31 cellular contexts compared by ENCODE assay signal in the genomic region with DNA sequence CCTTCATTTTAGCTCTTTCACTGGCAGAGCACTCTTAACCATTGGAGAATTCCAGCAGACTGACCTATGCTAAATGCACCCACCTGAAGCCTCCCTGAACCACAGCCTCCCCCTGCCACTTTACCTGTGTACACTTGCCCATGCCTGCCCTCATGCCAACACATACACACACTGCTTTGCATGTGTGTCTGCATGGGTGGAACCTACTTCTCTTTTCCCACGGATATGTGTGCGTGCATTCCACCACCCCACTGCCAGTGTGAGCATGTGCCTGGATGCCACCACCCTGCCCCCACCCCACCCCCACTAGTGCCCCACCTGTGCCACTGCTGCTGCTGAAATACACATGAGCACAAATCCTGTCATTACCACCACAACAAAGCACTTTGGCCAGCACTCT.
"Had no signal": no experiment of that assay in that cellular context is flagged by ENCODE, and none has a peak within 500 bp of the region (broad histone marks: within the 10 kb centered on the region; RNA-seq: fewer than 3 reads in every experiment).

No MANE protein-coding gene starts in this region.

- H3K27ac Mint-ChIP-seq: activated CD4-positive, alpha-beta memory T cell treated with anti-CD3 and anti-CD28 coated beads, Interleukin-2, amount 10 ng/mL, durations not matched to agents 7 days and 5 days; activated CD4-positive, alpha-beta T cell treated with anti-CD3 and anti-CD28 coated beads for 36 hours; activated naive CD4-positive, alpha-beta T cell treated with anti-CD3 and anti-CD28 coated beads for 36 hours; activated naive CD8-positive, alpha-beta T cell; activated T-helper 17 cell treated with anti-CD3 and anti-CD28 coated beads, Interleukin-2, amount 50 U/mL, for 72 hours; brain; T-cell had no signal

- ATAC-seq: activated CD4-positive, alpha-beta T cell treated with anti-CD3 and anti-CD28 coated beads for 36 hours; activated T-helper 17 cell treated with anti-CD3 and anti-CD28 coated beads, Interleukin-2, amount 50 U/mL, for 72 hours; T-cell had no signal

- H3K27me3 ChIP-seq: cardiac muscle cell, MG63, Peyer's patch, SJSA1 had no signal

- H3K9me3 ChIP-seq: SJSA1 had no signal

- H3K9me3 Mint-ChIP-seq: activated T-helper 17 cell treated with anti-CD3 and anti-CD28 coated beads, Interleukin-2, amount 50 U/mL, for 72 hours had no signal

- H3K36me3 ChIP-seq: cardiac muscle cell, MG63, Peyer's patch, SJSA1 had no signal

- H3K27me3 Mint-ChIP-seq: activated CD4-positive, alpha-beta T cell treated with anti-CD3 and anti-CD28 coated beads for 36 hours; activated naive CD8-positive, alpha-beta T cell had no signal

- H3K4me1 Mint-ChIP-seq: activated T-helper 17 cell treated with anti-CD3 and anti-CD28 coated beads, Interleukin-2, amount 50 U/mL, for 72 hours; brain had no signal

- H3K27ac ChIP-seq: cardiac muscle cell, Peyer's patch, RWPE1, SJSA1 had no signal

- DNase-seq: activated CD4-positive, alpha-beta memory T cell treated with anti-CD3 and anti-CD28 coated beads, Interleukin-2, amount 10 ng/mL, durations not matched to agents 7 days and 5 days; activated CD4-positive, alpha-beta T cell treated with anti-CD3 and anti-CD28 coated beads for 36 hours; activated CD4-positive, alpha-beta T cell treated with anti-CD3 and anti-CD28 coated beads, Interleukin-2, amount 50 U/mL, for 1 hour; activated CD4-positive, CD25-positive, alpha-beta regulatory T cell; activated gamma-delta T cell; activated naive CD4-positive, alpha-beta T cell treated with anti-CD3 and anti-CD28 coated beads for 36 hours; activated T-cell treated with anti-CD3 and anti-CD28 coated beads for 4 hours; activated T-cell treated with anti-CD3 and anti-CD28 coated beads, Interleukin-2, amount 50 U/mL, for 48 hours; amygdala; MG63; MV-4-11; NCI-H1092 treated with DMSO at 0.1 percent for 48 hours; NCI-H1417 treated with DMSO at 0.1 percent for 48 hours; NCI-H1694; NCI-H2029; NCI-H510A treated with DMSO at 0.1 percent for 48 hours; NCI-H69; NK-92 treated with Interleukin-12 subunit alpha and Interleukin-12 subunit beta, amount 100 ng/mL, for 24 hours; Peyer's patch; Right ventricle myocardium superior; T-cell; T-helper 2 cell; T1000 had no signal

- H3K4me3 ChIP-seq: cardiac muscle cell, MG63, Peyer's patch, SJSA1 had no signal

- H3K4me3 Mint-ChIP-seq: activated CD4-positive, alpha-beta memory T cell treated with anti-CD3 and anti-CD28 coated beads, Interleukin-2, amount 10 ng/mL, durations not matched to agents 7 days and 5 days; activated CD4-positive, alpha-beta T cell treated with anti-CD3 and anti-CD28 coated beads for 36 hours; activated naive CD4-positive, alpha-beta T cell treated with anti-CD3 and anti-CD28 coated beads for 36 hours; activated naive CD8-positive, alpha-beta T cell; activated T-helper 17 cell treated with anti-CD3 and anti-CD28 coated beads, Interleukin-2, amount 50 U/mL, for 72 hours; brain had no signal

- H3K4me1 ChIP-seq: Peyer's patch, SJSA1 had no signal

- FAIRE-seq: astrocyte, TTC549 had no signal
